Comparison of ENCODE assay signal across 1 cellular context in genomic region chr4:177554966-177555574, GRCh38.
TF ChIP-seq lines count a peak whose summit lies in the region.

No MANE protein-coding gene starts in this region.

TF ChIP-seq in H1, 55 proteins besides CTCF, POLR2A, EP300 and RAD21 (continued from another document):
- TF ChIP-seq ATF3 (IDR thresholded peaks at IDR 0.05; ENCODE audit: insufficient read depth, low read depth, low read length) (no peak), EZH2 (IDR thresholded peaks at IDR 0.05; ENCODE audit: low read depth, low read length, severe bottlenecking) (no peak), KDM5A (IDR thresholded peaks at IDR 0.05; ENCODE audit: low read length) (no peak), CHD7 (IDR thresholded peaks at IDR 0.05; ENCODE audit: insufficient replicate concordance, low read length) (no peak), USF2 (IDR thresholded peaks at IDR 0.05; ENCODE audit: low read length) (no peak), RNF2 (IDR thresholded peaks at IDR 0.05; ENCODE audit: borderline replicate concordance, low read depth, low read length, missing control alignments, poor library complexity, severe bottlenecking) (no peak)
